ENCODE assay signal across 8 cellular contexts in the genomic region with DNA sequence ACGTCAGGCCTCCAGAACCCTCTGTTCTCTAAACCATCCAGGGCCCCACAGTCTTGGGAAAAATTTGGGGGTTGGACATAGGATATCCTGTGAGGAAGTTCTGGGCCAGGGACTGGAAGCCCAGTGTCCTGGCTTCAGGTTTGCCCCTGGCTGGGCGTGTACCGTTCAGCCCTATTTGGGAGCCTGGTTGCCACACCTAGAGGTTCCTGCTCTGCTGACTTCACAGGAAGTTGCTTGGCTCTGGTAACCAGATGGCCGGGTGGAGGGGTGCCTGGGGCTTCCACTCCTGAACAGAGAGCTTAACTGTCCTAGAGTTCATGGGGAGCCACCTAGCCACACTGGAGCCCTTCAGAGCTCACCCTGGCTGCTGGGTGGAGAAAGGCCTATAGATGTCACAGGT. TPM values are rescaled to one million over a fixed set of nuclear protein-coding genes. Genes with fewer than 3 reads are reported as not detected.
A peak's percentile ranks its signal among the peaks of the same experiment; 100 is the strongest.
DNase-seq lines count a peak whose midpoint lies in the region; ATAC-seq, FAIRE-seq and TF ChIP-seq lines count a peak whose summit lies in the region.

No MANE protein-coding gene starts in this region.

- ATAC-seq in mucosa of descending colon (peak; percentile 45), HG03159 (IDR thresholded peaks at IDR 0.05; ENCODE audit: unreplicated experiment) (no peak), GM18909 (IDR thresholded peaks at IDR 0.05; ENCODE audit: poor library complexity, unreplicated experiment) (no peak)

- H3K4me3 ChIP-seq in MM.1S (ENCODE audit: low read length): peak overlapping the region; percentile 76
- peak overlapping the region; percentile 63 for H3K4me3 ChIP-seq in bronchial epithelial cell (ENCODE audit: low read depth, low read length)
- no peak overlapping the region for H3K4me3 ChIP-seq in mucosa of descending colon

- peak; percentile 63 for DNase-seq in CD14-positive monocyte (ENCODE audit: low spot score)
- peak; percentile 39 for DNase-seq in MM.1S
- DNase-seq in bronchial epithelial cell (ENCODE audit: low read depth): no peak
- peak in 2 of 3 donors; percentile 49 to 77 for DNase-seq in mucosa of descending colon
- DNase-seq in COLO829 (ENCODE audit: low spot score): no peak
- DNase-seq in NCI-H187 (lab: John Stamatoyannopoulos, UW): no peak

- peak overlapping the region; percentile 80 for H3K9ac ChIP-seq in MM.1S (ENCODE audit: low read length)

- peaks cover 8 to 15% of the 10 kb centered on the region in 2 donors for H3K36me3 Mint-ChIP-seq in CD14-positive monocyte

- peaks cover 6% of the 10 kb centered on the region; the same call in 1 of the 2 replicates for H3K4me1 ChIP-seq in MM.1S (ENCODE audit: low read length)
- H3K4me1 ChIP-seq in mucosa of descending colon (ENCODE audit: low read depth): peaks cover 9% of the 10 kb centered on the region

- peaks cover 0 to 8% (median 2%) of the 10 kb centered on the region in 7 donors for H3K9me3 Mint-ChIP-seq in CD14-positive monocyte

- FAIRE-seq in bronchial epithelial cell (lab: Jason Lieb, UNC): no peak

- H3K27ac Mint-ChIP-seq in CD14-positive monocyte: peak overlapping the region; percentile 82 to 92 (median 90)

- H3K4me3 Mint-ChIP-seq in CD14-positive monocyte: peak overlapping the region; percentile 72 to 82

- H3K27me3 Mint-ChIP-seq in CD14-positive monocyte (ENCODE audit: low read depth in 3 of 3): peaks cover 0 to 6% (median 4%) of the 10 kb centered on the region in 3 donors

- peaks cover 10% of the 10 kb centered on the region; the same call in 1 of the 2 replicates for H3F3A ChIP-seq in MM.1S (ENCODE audit: insufficient read depth, low read length)

- H3K27me3 ChIP-seq in MM.1S (replicated peaks; ENCODE audit: insufficient read depth, low read length): no peaks in the 10 kb centered on the region
- H3K27me3 ChIP-seq in bronchial epithelial cell (ENCODE audit: control insufficient read depth, insufficient read depth, low read length): no peaks in the 10 kb centered on the region

- TF ChIP-seq CTCF in CD14-positive monocyte (IDR thresholded peaks at IDR 0.05): no peak
- TF ChIP-seq CTCF in MM.1S (IDR thresholded peaks at IDR 0.05; ENCODE audit: low read length): no peak
- no peak for TF ChIP-seq CTCF in bronchial epithelial cell (IDR thresholded peaks at IDR 0.05; ENCODE audit: insufficient read depth, low read length, severe bottlenecking)
- no peak for TF ChIP-seq CTCF in mucosa of descending colon (IDR thresholded peaks at IDR 0.05)

- intact Hi-C loops in CD14-positive monocyte (cut with micrococcal nuclease) (loop anchor here in 1 of 2 donors (2.0 kb wide), 1 partner anchor 14 kb away; no protein-coding TSS in a partner anchor), mucosa of descending colon (cut with DNase I, micrococcal nuclease) (no loop called here)

- peaks cover 18% of the 10 kb centered on the region for H3K4me1 Mint-ChIP-seq in CD14-positive monocyte

- H3K9me3 ChIP-seq in MM.1S (replicated peaks; ENCODE audit: insufficient read depth, low read length) (no peaks in the 10 kb centered on the region), mucosa of descending colon (no peaks in the 10 kb centered on the region)

- peak overlapping the region; percentile 91; the same call in 1 of the 2 replicates for H3K4me2 ChIP-seq in MM.1S (ENCODE audit: low read depth, low read length)

- no peaks in the 10 kb centered on the region for H4K20me1 ChIP-seq in MM.1S (ENCODE audit: insufficient read depth, low read length)

- H3K9me2 ChIP-seq in MM.1S (replicated peaks; ENCODE audit: insufficient read depth, low read length): no peaks in the 10 kb centered on the region

- H3K27ac ChIP-seq in MM.1S (ENCODE audit: low read length): peak overlapping the region; percentile 69; the same call in 1 of the 2 replicates

- peaks cover 12% of the 10 kb centered on the region; the same call in 1 of the 2 replicates for H3K79me2 ChIP-seq in MM.1S (ENCODE audit: low read length)

- peak overlapping the region; percentile 53 for H2AFZ ChIP-seq in MM.1S (ENCODE audit: low read length)

- H3K36me3 ChIP-seq in MM.1S (replicated peaks; ENCODE audit: insufficient read depth, low read length) (no peaks in the 10 kb centered on the region), bronchial epithelial cell (ENCODE audit: control insufficient read depth, insufficient read depth, low read length) (peaks cover 2% of the 10 kb centered on the region), mucosa of descending colon (ENCODE audit: low read depth) (no peaks in the 10 kb centered on the region)

RNA-seq across cellular contexts. Expression of a gene that starts 1.1 kb away (rescaled TPM):
- 10 to 100 TPM; 21.7 to 21.9 TPM for polyA plus RNA-seq in CD14-positive monocyte
- total RNA-seq in bronchial epithelial cell (20.6 and 22.4 TPM in 2 replicates), mucosa of descending colon (10 to 100 TPM; 38.2 to 44.7 (median 43.2) TPM)

RNA-seq across cellular contexts. Expression of a gene that starts 3.4 kb away (rescaled TPM):
- polyA plus RNA-seq in CD14-positive monocyte: 10 to 100 TPM; 26.2 to 27.2 TPM
- total RNA-seq in bronchial epithelial cell (38.7 and 70.7 TPM in 2 replicates), mucosa of descending colon (10 to 100 TPM; 18.1 to 30.8 (median 25.6) TPM)

RNA-seq across cellular contexts. Expression of a gene that starts 14.3 kb away (rescaled TPM):
- 1,000 to 10,000 TPM; 1,536 to 1,724 TPM for polyA plus RNA-seq in CD14-positive monocyte
- total RNA-seq in bronchial epithelial cell (2,240 and 6,023 TPM in 2 replicates), mucosa of descending colon (1,000 to 10,000 TPM; 2,179 to 2,606 (median 2,424) TPM)

RNA-seq across cellular contexts. Expression of a gene that starts 16.0 kb away (rescaled TPM):
- 100 to 1,000 TPM; 116 to 145 TPM for polyA plus RNA-seq in CD14-positive monocyte
- total RNA-seq in bronchial epithelial cell (44.0 and 51.7 TPM in 2 replicates), mucosa of descending colon (10 to 100 TPM; 78.1 to 95.8 (median 95.2) TPM)

RNA-seq across cellular contexts. Expression of a gene that starts 24.5 kb away (rescaled TPM):
- 10 to 100 TPM; 15.8 to 21.3 TPM for polyA plus RNA-seq in CD14-positive monocyte
- total RNA-seq in bronchial epithelial cell (87.2 and 98.5 TPM in 2 replicates), mucosa of descending colon (100 to 1,000 TPM in 1 of 3 donors, 10 to 100 TPM in 2; 67.1 to 117 (median 68.1) TPM)

Comparison
In these comparisons a context has a peak if more than half of its experiments do, and no peak if none do; other contexts are left out.
1. DNase-seq: peak in CD14-positive monocyte (single experiment), MM.1S (single experiment) and mucosa of descending colon (2 of 3); none in bronchial epithelial cell (single experiment), COLO829 (single experiment) and NCI-H187 (0 of 2).